Comparison of ENCODE assay signal across 8 cellular contexts in the genomic region with DNA sequence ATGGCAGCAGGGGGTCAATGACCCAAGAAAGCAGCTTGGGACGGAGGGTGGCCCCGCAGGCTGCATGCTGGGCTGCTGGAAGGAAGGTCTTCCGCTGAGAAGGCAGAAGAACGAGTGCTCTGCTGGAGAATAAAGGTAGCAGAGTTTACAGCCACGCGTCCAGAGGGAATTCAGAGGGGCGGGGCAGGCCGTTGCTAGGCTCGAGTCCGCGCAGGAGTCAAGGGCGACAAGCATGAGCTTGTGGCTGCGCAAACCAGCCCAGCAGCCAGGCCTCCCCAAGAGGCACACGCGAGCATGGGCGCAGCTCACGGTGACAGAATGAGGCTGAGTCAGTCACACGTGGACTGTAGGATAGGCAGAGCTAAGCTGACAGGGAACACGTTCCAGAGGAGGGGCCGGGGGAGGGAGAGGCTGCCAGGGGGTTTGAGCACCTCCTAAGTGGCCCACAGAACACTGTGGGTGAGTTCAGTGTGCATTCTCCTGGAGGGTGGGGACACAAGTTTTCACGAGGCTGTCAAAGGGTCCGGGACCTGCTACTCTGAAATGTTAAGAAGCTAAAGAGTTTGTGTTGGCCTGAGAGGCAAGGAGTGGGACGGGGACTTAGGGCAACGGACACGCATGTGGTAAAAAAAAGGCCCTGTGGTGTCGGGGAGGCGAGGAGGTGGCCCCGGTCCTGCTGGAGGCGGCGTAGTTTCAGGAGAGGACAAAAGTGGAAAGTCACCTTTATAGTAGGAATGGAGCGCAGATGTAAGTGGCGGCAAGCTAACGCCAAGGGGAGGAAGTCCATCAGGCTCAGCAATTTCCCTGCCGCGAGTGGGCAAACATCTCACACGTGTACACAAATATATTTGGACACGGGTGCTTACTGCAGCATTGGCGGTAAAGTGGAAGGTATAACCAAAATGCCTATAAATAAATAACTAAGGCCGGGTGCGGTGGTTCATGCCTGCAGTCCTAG. TPM values are rescaled to one million over a fixed set of nuclear protein-coding genes. Genes with fewer than 3 reads are reported as not detected.
DNase-seq lines count a peak whose midpoint lies in the region; ATAC-seq and TF ChIP-seq lines count a peak whose summit lies in the region.

No MANE protein-coding gene starts in this region.

- peak overlapping the region; percentile 4 to 63 for H3K18ac ChIP-seq in mesenchymal stem cell (ENCODE audit: low read depth in 1 of 2, low read length in 2 of 2)

- no peak for TF ChIP-seq EP300 in upper lobe of left lung (IDR thresholded peaks at IDR 0.05)

- peak overlapping the region; percentile 63 for H2AK5ac ChIP-seq in mesenchymal stem cell (ENCODE audit: low read length, severe bottlenecking)

- 43% methylated on average over 40 of the region's 40 CpGs for WGBS in mesenchymal stem cell
- WGBS in upper lobe of left lung, 2 donors, result 46 to 49% methylated on average over 40 of the region's 40 CpGs

- H3K4me3 Mint-ChIP-seq in endothelial cell (ENCODE audit: unreplicated experiment), result peak overlapping the region; percentile 21

- no peak for TF ChIP-seq CTCF in endothelial cell (IDR thresholded peaks at IDR 0.05; ENCODE audit: unreplicated experiment)
- peak in 3 of 6 experiments; percentile 14 to 65 (median 37) for TF ChIP-seq CTCF in upper lobe of left lung (IDR thresholded peaks at IDR 0.05)

- H3K79me1 ChIP-seq in mesenchymal stem cell (replicated peaks; ENCODE audit: low read length, poor library complexity, severe bottlenecking), result peaks cover 6% of the 10 kb centered on the region

- H3K27ac Mint-ChIP-seq in endothelial cell (ENCODE audit: unreplicated experiment), result peak overlapping the region; percentile 22

- DNase-seq in GM04504 (ENCODE audit: low read depth) (peak; percentile 87), NCI-H748 (lab: John Stamatoyannopoulos, UW; ENCODE audit: unreplicated experiment) (peak; percentile 77), endothelial cell (ENCODE audit: low spot score) (peak; percentile 25), mesenchymal stem cell (peak; percentile 96), upper lobe of left lung (peak; percentile 90 to 92), NOMO-1 treated with DMSO at 0.1 percent for 48 hours (lab: John Stamatoyannopoulos, UW; ENCODE audit: unreplicated experiment) (no peak), NAMALWA (ENCODE audit: low spot score) (no peak)
- DNase-seq in effector CD8-positive, alpha-beta T cell (lab: John Stamatoyannopoulos, UW), result no peak

- peaks cover 6% of the 10 kb centered on the region for H3K4me1 Mint-ChIP-seq in endothelial cell (ENCODE audit: unreplicated experiment)

- peaks cover 11% of the 10 kb centered on the region for H3K27me3 Mint-ChIP-seq in endothelial cell (ENCODE audit: unreplicated experiment)

- peak in 1 of 4 donors; percentile 44 for TF ChIP-seq POLR2A in upper lobe of left lung (IDR thresholded peaks at IDR 0.05)

- peak overlapping the region; percentile 56 for H4K91ac ChIP-seq in mesenchymal stem cell (ENCODE audit: low read length)

- H3K4me1 ChIP-seq in mesenchymal stem cell (ENCODE audit: control insufficient read depth, insufficient read depth, low read depth, low read length) (peaks cover 18% of the 10 kb centered on the region), upper lobe of left lung (peaks cover 11 to 34% (median 27%) of the 10 kb centered on the region in 4 donors)

- H3K27me3 ChIP-seq in mesenchymal stem cell (ENCODE audit: control insufficient read depth in 1 of 2, insufficient read depth in 1 of 2, low read length in 2 of 2) (no peaks in the 10 kb centered on the region), upper lobe of left lung (no peaks in the 10 kb centered on the region)

- H2AFZ ChIP-seq in mesenchymal stem cell (ENCODE audit: low read depth, low read length), result peak overlapping the region; percentile 60

- H3K4me3 ChIP-seq in mesenchymal stem cell (ENCODE audit: insufficient read depth in 1 of 2, low read depth in 1 of 2, low read length in 2 of 2) (peak overlapping the region in 1 of 2 experiments; percentile 68), upper lobe of left lung (peak overlapping the region in 3 of 4 donors; percentile 11 to 32 (median 18))

- H2BK12ac ChIP-seq in mesenchymal stem cell (ENCODE audit: low read length in 2 of 2), result peak overlapping the region in 1 of 2 experiments; percentile 71

- peak; percentile 84 to 96 for ATAC-seq in upper lobe of left lung (ENCODE audit: low FRiP score in 2 of 2)

- H2BK5ac ChIP-seq in mesenchymal stem cell (ENCODE audit: low read depth, low read length, poor library complexity, severe bottlenecking), result no peak overlapping the region

- H3K14ac ChIP-seq in mesenchymal stem cell (ENCODE audit: low read length in 2 of 2), result no peak overlapping the region

- H3K36me3 Mint-ChIP-seq in endothelial cell (ENCODE audit: low read depth, unreplicated experiment), result no peaks in the 10 kb centered on the region

- peak overlapping the region; percentile 93 for H3K9ac ChIP-seq in mesenchymal stem cell (ENCODE audit: low read length)

- H3K9me3 ChIP-seq in mesenchymal stem cell (ENCODE audit: control insufficient read depth, low read length) (no peaks in the 10 kb centered on the region), upper lobe of left lung (no peaks in the 10 kb centered on the region)

- H4K8ac ChIP-seq in mesenchymal stem cell (ENCODE audit: low read length), result peak overlapping the region; percentile 85

- H3K23ac ChIP-seq in mesenchymal stem cell (ENCODE audit: low read length in 2 of 2), result peak overlapping the region in 1 of 2 experiments; percentile 63

- peak overlapping the region; percentile 3 for H3K4me2 ChIP-seq in mesenchymal stem cell (ENCODE audit: low read length, poor library complexity, severe bottlenecking)

- no peaks in the 10 kb centered on the region for H3K9me3 Mint-ChIP-seq in endothelial cell (ENCODE audit: unreplicated experiment)

- peak overlapping the region; percentile 61 for H2BK120ac ChIP-seq in mesenchymal stem cell (ENCODE audit: low read depth, low read length)

- H3K4ac ChIP-seq in mesenchymal stem cell (ENCODE audit: low read depth in 1 of 2, low read length in 2 of 2), result peak overlapping the region in 1 of 2 experiments; percentile 64

- H3K36me3 ChIP-seq in mesenchymal stem cell (ENCODE audit: control insufficient read depth in 1 of 2, insufficient read depth in 2 of 2, low read depth in 1 of 2, low read length in 2 of 2) (peaks cover 0 to 3% of the 10 kb centered on the region in 2 experiments), upper lobe of left lung (no peaks in the 10 kb centered on the region)

- H3K27ac ChIP-seq in mesenchymal stem cell (ENCODE audit: low read length, poor library complexity, severe bottlenecking) (peak overlapping the region; percentile 36), upper lobe of left lung (peak overlapping the region; percentile 72 to 88 (median 83))

- peak overlapping the region; percentile 41 for H2BK15ac ChIP-seq in mesenchymal stem cell (ENCODE audit: low read depth, poor library complexity, severe bottlenecking)

RNA-seq across cellular contexts. Expression of a gene that starts 17.7 kb away (rescaled TPM):
- total RNA-seq in endothelial cell (ENCODE audit: unreplicated experiment), result 1.2 TPM
- polyA plus RNA-seq in mesenchymal stem cell (2013, experiment 1 of 2), result 3.2 TPM
- polyA plus RNA-seq in mesenchymal stem cell (2013, experiment 2 of 2), result 2.9 TPM
- 100 to 1,000 TPM in 1 of 6 donors, 10 to 100 TPM in 5; 14.3 to 111 (median 28.6) TPM for total RNA-seq in upper lobe of left lung

RNA-seq across cellular contexts. Expression of a gene that starts 42.9 kb away (rescaled TPM):
- not detected for total RNA-seq in endothelial cell (ENCODE audit: unreplicated experiment)
- polyA plus RNA-seq in mesenchymal stem cell (2013, experiment 1 of 2), result not detected
- not detected for polyA plus RNA-seq in mesenchymal stem cell (2013, experiment 2 of 2)
- not detected for total RNA-seq in upper lobe of left lung

Comparison
In these comparisons a context has a peak if more than half of its experiments do, and no peak if none do; other contexts are left out.
1. DNase-seq: peak in GM04504 (single experiment), NCI-H748 (single experiment), endothelial cell (single experiment), mesenchymal stem cell (single experiment) and upper lobe of left lung (2 of 2); none in effector CD8-positive, alpha-beta T cell (single experiment), NOMO-1 treated with DMSO at 0.1 percent for 48 hours (single experiment) and NAMALWA (single experiment).